In genomic region chr16:49281843-49282642, GRCh38 we compare ENCODE assay signal across 8 cellular contexts. TPM values are rescaled to one million over a fixed set of nuclear protein-coding genes. Genes with fewer than 3 reads are reported as not detected.
A peak's percentile ranks its signal among the peaks of the same experiment; 100 is the strongest.
DNase-seq lines count a peak whose midpoint lies in the region; ATAC-seq, FAIRE-seq and TF ChIP-seq lines count a peak whose summit lies in the region.

No MANE protein-coding gene starts in this region.

- peaks cover 47% of the 10 kb centered on the region for H3K4me1 ChIP-seq in neural progenitor cell
- H3K4me1 ChIP-seq in tibial artery, result peaks cover 0 to 60% (median 48%) of the 10 kb centered on the region in 4 donors

- peaks cover 81% of the 10 kb centered on the region for H3K27me3 Mint-ChIP-seq in activated T-cell treated with anti-CD3 and anti-CD28 coated beads, Interleukin-2, amount 50 U/mL, for 24 hours
- H3K27me3 Mint-ChIP-seq in neural progenitor cell (ENCODE audit: insufficient read depth, low read depth), result peaks cover 65% of the 10 kb centered on the region

- H3K9me3 ChIP-seq in neural progenitor cell (ENCODE audit: low read depth) (no peaks in the 10 kb centered on the region), tibial artery (no peaks in the 10 kb centered on the region)

- H3K4me3 Mint-ChIP-seq in activated T-cell treated with anti-CD3 and anti-CD28 coated beads, Interleukin-2, amount 50 U/mL, for 24 hours, result peak overlapping the region; percentile 47
- peak overlapping the region; percentile 84 for H3K4me3 Mint-ChIP-seq in neural progenitor cell

- intact Hi-C loops in tibial artery (cut with DNase I; ENCODE audit: low total_unique reads), result no loop called here

- H3K79me2 ChIP-seq in neural progenitor cell (ENCODE audit: low read depth), result no peaks in the 10 kb centered on the region

- no peak for FAIRE-seq in frontal cortex (lab: Jason Lieb, UNC)

- H4K20me1 ChIP-seq in neural progenitor cell (ENCODE audit: low read depth), result peaks cover 61% of the 10 kb centered on the region

- H2AFZ ChIP-seq in neural progenitor cell (replicated peaks), result no peak overlapping the region

- peak overlapping the region; percentile 65 for H3K4me3 ChIP-seq in neural progenitor cell
- peak overlapping the region; percentile 29 to 48 for H3K4me3 ChIP-seq in tibial artery

- H3K36me3 Mint-ChIP-seq in activated T-cell treated with anti-CD3 and anti-CD28 coated beads, Interleukin-2, amount 50 U/mL, for 24 hours (ENCODE audit: low read depth), result no peaks in the 10 kb centered on the region
- H3K36me3 Mint-ChIP-seq in neural progenitor cell, result peaks cover 2% of the 10 kb centered on the region

- peak; percentile 92 for ATAC-seq in GM18502 (IDR thresholded peaks at IDR 0.05; ENCODE audit: poor library complexity, unreplicated experiment)
- peak; percentile 80 for ATAC-seq in HG02642 (IDR thresholded peaks at IDR 0.05; ENCODE audit: poor library complexity, unreplicated experiment)

- H3K4me2 ChIP-seq in neural progenitor cell, result peak overlapping the region; percentile 89

- H3K9ac ChIP-seq in neural progenitor cell, result no peak overlapping the region

- DNase-seq in NCI-H1694 treated with DMSO at 0.1 percent for 48 hours (lab: John Stamatoyannopoulos, UW), result peak; percentile 81
- DNase-seq in activated T-cell treated with anti-CD3 and anti-CD28 coated beads, Interleukin-2, amount 50 U/mL, for 24 hours, result peak; percentile 65
- DNase-seq in frontal cortex (ENCODE audit: low spot score in 2 of 2), result peak; percentile 98 to 100
- peak; percentile 99 for DNase-seq in neural progenitor cell (ENCODE audit: low spot score)
- peak; percentile 56 to 68 for DNase-seq in tibial artery
- DNase-seq in NK-92 treated with Interleukin-12 subunit alpha and Interleukin-12 subunit beta, amount 100 ng/mL, for 24 hours (lab: John Stamatoyannopoulos, UW), result no peak

- no peaks in the 10 kb centered on the region for H3K9me3 Mint-ChIP-seq in activated T-cell treated with anti-CD3 and anti-CD28 coated beads, Interleukin-2, amount 50 U/mL, for 24 hours
- H3K9me3 Mint-ChIP-seq in neural progenitor cell, result peaks cover 2% of the 10 kb centered on the region

- H3K27ac ChIP-seq in neural progenitor cell (no peak overlapping the region), tibial artery (no peak overlapping the region)

- H3F3A ChIP-seq in neural progenitor cell (ENCODE audit: low read depth), result peaks cover 41% of the 10 kb centered on the region

- no peak overlapping the region for H3K27ac Mint-ChIP-seq in activated T-cell treated with anti-CD3 and anti-CD28 coated beads, Interleukin-2, amount 50 U/mL, for 24 hours
- H3K27ac Mint-ChIP-seq in neural progenitor cell, result no peak overlapping the region

- peaks cover 94% of the 10 kb centered on the region for H3K27me3 ChIP-seq in neural progenitor cell
- H3K27me3 ChIP-seq in tibial artery, result peaks cover 0 to 87% of the 10 kb centered on the region in 2 donors

- H3K36me3 ChIP-seq in neural progenitor cell (no peaks in the 10 kb centered on the region), tibial artery (no peaks in the 10 kb centered on the region)

- peaks cover 13% of the 10 kb centered on the region for H3K4me1 Mint-ChIP-seq in activated T-cell treated with anti-CD3 and anti-CD28 coated beads, Interleukin-2, amount 50 U/mL, for 24 hours (ENCODE audit: low read depth)
- peaks cover 32% of the 10 kb centered on the region for H3K4me1 Mint-ChIP-seq in neural progenitor cell

- peak; percentile 67 for TF ChIP-seq CTCF in neural progenitor cell (IDR thresholded peaks at IDR 0.05)
- TF ChIP-seq CTCF in tibial artery (IDR thresholded peaks at IDR 0.05), result no peak

RNA-seq across cellular contexts. Expression of gene CBLN1, which starts 0.4 kb away (rescaled TPM):
- total RNA-seq in frontal cortex (25.3 TPM), neural progenitor cell (ENCODE audit: low replicate concordance) (0.11 and 0.31 TPM in 2 replicates)

Comparison
In these comparisons a context has a peak if more than half of its experiments do, and no peak if none do; other contexts are left out.
1. RNA of gene CBLN1, which starts 0.4 kb away (total RNA-seq): 25.3 TPM in frontal cortex (single experiment); 0.11 to 0.31 TPM in neural progenitor cell; every median in the first group is over 10 times any median in the second.